Comparison of ENCODE assay signal across 26 cellular contexts in the genomic region with DNA sequence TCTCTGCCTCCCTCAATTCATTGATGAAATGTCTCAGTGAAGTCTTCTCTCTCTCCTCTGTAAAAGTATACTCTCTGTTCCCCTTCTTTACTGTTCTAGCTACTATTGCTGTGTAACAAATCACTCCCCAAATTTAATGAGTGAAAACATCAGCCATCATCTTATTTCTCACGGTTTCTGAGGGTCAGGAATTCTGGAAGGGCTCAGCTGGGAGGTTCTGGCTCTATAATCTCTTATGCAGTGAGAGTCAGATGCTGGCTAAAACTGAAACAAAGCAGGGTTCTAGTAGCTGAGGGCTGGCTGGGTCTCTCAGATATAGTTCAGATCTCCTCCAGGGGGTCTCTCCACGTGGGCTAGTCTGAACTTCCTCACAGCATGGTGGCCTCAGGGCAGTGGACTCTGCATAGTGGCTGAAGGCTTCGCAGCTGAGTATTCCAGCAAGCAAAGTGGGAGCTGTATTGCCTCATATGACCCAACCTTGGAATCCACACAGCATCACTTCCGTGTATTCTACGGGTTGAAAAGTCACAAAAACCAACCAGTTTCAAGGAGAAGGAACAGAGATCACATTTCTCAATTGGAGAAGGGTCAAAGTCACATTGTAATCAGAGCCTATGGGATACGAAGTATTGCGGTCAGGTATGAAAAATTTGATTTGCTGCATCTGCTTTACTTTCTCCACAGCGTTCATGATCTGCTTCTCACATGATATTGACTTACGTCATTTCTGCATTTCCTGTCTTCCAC.
"Had no signal": no experiment of that assay in that cellular context is flagged by ENCODE, and none has a peak within 500 bp of the region (broad histone marks: within the 10 kb centered on the region; RNA-seq: fewer than 3 reads in every experiment).

No MANE protein-coding gene starts in this region.

- H3K27ac ChIP-seq: coronary artery, gastrocnemius medialis, heart left ventricle, hepatocyte, neutrophil, parathyroid adenoma, thoracic aorta, tibial nerve, upper lobe of left lung had no signal

- FAIRE-seq: endometrium, kidney, urothelium cell line had no signal

- H3K9me3 ChIP-seq: gastrocnemius medialis, heart left ventricle, mucosa of descending colon, neutrophil, thoracic aorta, tibial nerve, upper lobe of left lung had no signal

- ATAC-seq: gastrocnemius medialis; heart left ventricle; left lobe of liver; mucosa of descending colon; sciatic nerve; stimulated activated memory B cell treated with anti-CD40 and anti-IgM and Interleukin-4, amounts not matched to agents 10 μg/mL and 1 μg/mL and 100 μg/mL, for 72 hours; stimulated activated naive CD8-positive, alpha-beta T cell treated with anti-CD3 and anti-CD28 coated beads, Interleukin-15, Interleukin-2, amounts not matched to agents 100 U/mL and 50 U/mL, for 24 hours had no signal

- H3K27me3 ChIP-seq: gastrocnemius medialis, hepatocyte, neutrophil, tibial nerve, upper lobe of left lung had no signal

- H3K79me2 ChIP-seq: hepatocyte, parathyroid adenoma had no signal

- H3K36me3 ChIP-seq: gastrocnemius medialis, heart left ventricle, neutrophil, thoracic aorta, tibial nerve, upper lobe of left lung had no signal

- H3K4me3 ChIP-seq: coronary artery, gastrocnemius medialis, heart left ventricle, hepatocyte, mucosa of descending colon, smooth muscle cell, thoracic aorta, tibial nerve, upper lobe of left lung had no signal

- H3K9ac ChIP-seq: parathyroid adenoma had no signal

- H2AFZ ChIP-seq: hepatocyte, parathyroid adenoma had no signal

- H3K4me2 ChIP-seq: hepatocyte, smooth muscle cell had no signal

- DNase-seq: dermis blood vessel endothelial cell; effector memory CD4-positive, alpha-beta T cell; erythroblast; gastrocnemius medialis; heart left ventricle; kidney; mesenchymal stem cell; mucosa of descending colon; naive B cell; stimulated activated CD4-positive, alpha-beta T cell treated with anti-CD3 and anti-CD28 coated beads, Interleukin-12 subunit alpha, Interleukin-12 subunit beta, amount 100 ng/mL, for 4 hours; stimulated activated CD4-positive, alpha-beta T cell treated with anti-CD3 and anti-CD28 coated beads, Interleukin-1b, Interleukin-23, amount 100 ng/mL, for 48 hours; stimulated activated CD4-positive, alpha-beta T cell treated with anti-CD3 and anti-CD28 coated beads, Interleukin-4, amount 100 ng/mL, for 24 hours; stimulated activated naive CD8-positive, alpha-beta T cell treated with anti-CD3 and anti-CD28 coated beads, Interleukin-15, Interleukin-2, amounts not matched to agents 100 U/mL and 50 U/mL, for 24 hours; upper lobe of left lung had no signal

- H3K4me1 ChIP-seq: gastrocnemius medialis, heart left ventricle, tibial nerve, upper lobe of left lung had no signal
